Comparison of ENCODE assay signal across 1 cellular context in genomic region chr3:115791271-115792153, GRCh38.
TF ChIP-seq lines count a peak whose summit lies in the region.

No MANE protein-coding gene starts in this region.

TF ChIP-seq in HepG2, 621 proteins besides CTCF, POLR2A, EP300 and RAD21 (continued from another document):
- TF ChIP-seq, protein P1, sequence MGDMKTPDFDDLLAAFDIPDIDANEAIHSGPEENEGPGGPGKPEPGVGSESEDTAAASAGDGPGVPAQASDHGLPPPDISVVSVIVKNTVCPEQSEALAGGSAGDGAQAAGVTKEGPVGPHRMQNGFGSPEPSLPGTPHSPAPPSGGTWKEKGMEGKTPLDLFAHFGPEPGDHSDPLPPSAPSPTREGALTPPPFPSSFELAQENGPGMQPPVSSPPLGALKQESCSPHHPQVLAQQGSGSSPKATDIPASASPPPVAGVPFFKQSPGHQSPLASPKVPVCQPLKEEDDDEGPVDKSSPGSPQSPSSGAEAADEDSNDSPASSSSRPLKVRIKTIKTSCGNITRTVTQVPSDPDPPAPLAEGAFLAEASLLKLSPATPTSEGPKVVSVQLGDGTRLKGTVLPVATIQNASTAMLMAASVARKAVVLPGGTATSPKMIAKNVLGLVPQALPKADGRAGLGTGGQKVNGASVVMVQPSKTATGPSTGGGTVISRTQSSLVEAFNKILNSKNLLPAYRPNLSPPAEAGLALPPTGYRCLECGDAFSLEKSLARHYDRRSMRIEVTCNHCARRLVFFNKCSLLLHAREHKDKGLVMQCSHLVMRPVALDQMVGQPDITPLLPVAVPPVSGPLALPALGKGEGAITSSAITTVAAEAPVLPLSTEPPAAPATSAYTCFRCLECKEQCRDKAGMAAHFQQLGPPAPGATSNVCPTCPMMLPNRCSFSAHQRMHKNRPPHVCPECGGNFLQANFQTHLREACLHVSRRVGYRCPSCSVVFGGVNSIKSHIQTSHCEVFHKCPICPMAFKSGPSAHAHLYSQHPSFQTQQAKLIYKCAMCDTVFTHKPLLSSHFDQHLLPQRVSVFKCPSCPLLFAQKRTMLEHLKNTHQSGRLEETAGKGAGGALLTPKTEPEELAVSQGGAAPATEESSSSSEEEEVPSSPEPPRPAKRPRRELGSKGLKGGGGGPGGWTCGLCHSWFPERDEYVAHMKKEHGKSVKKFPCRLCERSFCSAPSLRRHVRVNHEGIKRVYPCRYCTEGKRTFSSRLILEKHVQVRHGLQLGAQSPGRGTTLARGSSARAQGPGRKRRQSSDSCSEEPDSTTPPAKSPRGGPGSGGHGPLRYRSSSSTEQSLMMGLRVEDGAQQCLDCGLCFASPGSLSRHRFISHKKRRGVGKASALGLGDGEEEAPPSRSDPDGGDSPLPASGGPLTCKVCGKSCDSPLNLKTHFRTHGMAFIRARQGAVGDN (CRISPR knock-in tag; IDR thresholded peaks at IDR 0.05): peak; percentile 75
- TF ChIP-seq HNRNPLL (IDR thresholded peaks at IDR 0.05; ENCODE audit: low read depth, low read length, poor library complexity, severe bottlenecking): peak; percentile 21
- TF ChIP-seq ATF3 (CRISPR knock-in tag; IDR thresholded peaks at IDR 0.05): 0 out of 2 replicates have a peak, but pooled peaks have one; percentile 17
- TF ChIP-seq MTA1 (CRISPR knock-in tag; IDR thresholded peaks at IDR 0.05; ENCODE audit: borderline replicate concordance): peak; percentile 20; the same call in 1 of the 2 replicates
- TF ChIP-seq RBFOX2 (IDR thresholded peaks at IDR 0.05; ENCODE audit: low read depth, low read length): peak; percentile 84
